26 cellular contexts compared by ENCODE assay signal in the genomic region with DNA sequence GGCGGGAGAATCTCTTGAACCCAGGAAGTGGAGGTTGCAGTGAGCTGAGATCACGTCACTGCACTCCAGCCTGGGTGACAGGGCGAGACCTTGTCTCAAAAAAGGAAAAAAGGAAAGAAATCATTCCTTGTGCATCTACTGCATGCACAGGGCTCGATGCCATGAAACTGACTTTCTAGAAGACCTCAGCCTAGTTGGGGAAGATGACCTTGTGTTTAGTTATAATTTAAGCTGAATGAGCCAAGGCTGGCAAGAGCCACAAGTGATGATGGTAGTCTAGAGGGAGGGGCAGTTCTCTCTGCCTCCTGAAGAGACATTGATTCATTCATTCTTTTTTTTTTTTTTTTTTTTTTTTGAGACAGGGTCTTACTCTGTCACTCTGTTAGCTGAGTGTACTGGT.
"Had no signal": no experiment of that assay in that cellular context is flagged by ENCODE, and none has a peak within 500 bp of the region (broad histone marks: within the 10 kb centered on the region; RNA-seq: fewer than 3 reads in every experiment).

No MANE protein-coding gene starts in this region.

- H3K9ac ChIP-seq: neural progenitor cell, parathyroid adenoma had no signal

- H3K4me3 ChIP-seq: cardiac muscle cell, colonic mucosa, heart right ventricle, lower lobe of right lung, neural progenitor cell, spleen, thoracic aorta, transverse colon had no signal

- H3K27ac Mint-ChIP-seq: neural progenitor cell; stimulated activated memory B cell treated with anti-CD40 and anti-IgM and Interleukin-4, amounts not matched to agents 10 μg/mL and 1 μg/mL and 100 μg/mL, for 72 hours; stimulated activated naive CD8-positive, alpha-beta T cell treated with anti-CD3 and anti-CD28 coated beads, Interleukin-15, Interleukin-2, amounts not matched to agents 100 ng/mL and 50 ng/mL, for 24 hours had no signal

- H3K27me3 Mint-ChIP-seq: stimulated activated naive CD8-positive, alpha-beta T cell treated with anti-CD3 and anti-CD28 coated beads, Interleukin-15, Interleukin-2, amounts not matched to agents 100 ng/mL and 50 ng/mL, for 24 hours had no signal

- H3K36me3 ChIP-seq: colonic mucosa, lower lobe of right lung, neural progenitor cell, thoracic aorta had no signal

- H3K27me3 ChIP-seq: cardiac muscle cell, colonic mucosa, heart right ventricle, neural progenitor cell, transverse colon had no signal

- ATAC-seq: foreskin keratinocyte; lower lobe of right lung; natural killer cell treated with Interleukin-12 subunit alpha and Interleukin-12 subunit beta and Interleukin-15 and Interleukin-18, amount 100 ng/mL, for 72 hours; stimulated activated memory B cell treated with anti-CD40 and anti-IgM and Interleukin-4, amounts not matched to agents 10 μg/mL and 1 μg/mL and 100 μg/mL, for 72 hours had no signal

- H3K4me1 ChIP-seq: colonic mucosa, foreskin keratinocyte, lower lobe of right lung, neural progenitor cell, parathyroid adenoma had no signal

- H2AFZ ChIP-seq: neural progenitor cell, parathyroid adenoma had no signal

- H3K4me2 ChIP-seq: neural progenitor cell had no signal

- H3K9me3 ChIP-seq: colonic mucosa, lower lobe of right lung, thoracic aorta, transverse colon had no signal

- H3K4me3 Mint-ChIP-seq: natural killer cell treated with Interleukin-12 subunit alpha and Interleukin-12 subunit beta and Interleukin-15 and Interleukin-18, amount 100 ng/mL, for 72 hours; neural progenitor cell; stimulated activated memory B cell treated with anti-CD40 and anti-IgM and Interleukin-4, amounts not matched to agents 10 μg/mL and 1 μg/mL and 100 μg/mL, for 72 hours; stimulated activated naive CD8-positive, alpha-beta T cell treated with anti-CD3 and anti-CD28 coated beads, Interleukin-15, Interleukin-2, amounts not matched to agents 100 ng/mL and 50 ng/mL, for 24 hours had no signal

- FAIRE-seq: endothelial cell of umbilical vein, islet of Langerhans had no signal

- H3K9me3 Mint-ChIP-seq: natural killer cell treated with Interleukin-12 subunit alpha and Interleukin-12 subunit beta and Interleukin-15 and Interleukin-18, amount 100 ng/mL, for 72 hours; stimulated activated memory B cell treated with anti-CD40 and anti-IgM and Interleukin-4, amounts not matched to agents 10 μg/mL and 1 μg/mL and 100 μg/mL, for 72 hours had no signal

- H3K27ac ChIP-seq: cardiac muscle cell, colonic mucosa, foreskin keratinocyte, lower lobe of right lung, neural progenitor cell, parathyroid adenoma, thoracic aorta, transverse colon had no signal

- DNase-seq: colonic mucosa; dermis blood vessel endothelial cell; erythroblast; foreskin keratinocyte; heart right ventricle; hypothalamus; kidney glomerular epithelial cell; lower lobe of right lung; mesenchymal stem cell; midbrain; nucleus accumbens; stimulated activated CD4-positive, alpha-beta T cell treated with anti-CD3 and anti-CD28 coated beads, Interleukin-15, amount 100 ng/mL, for 24 hours; stimulated activated CD4-positive, alpha-beta T cell treated with anti-CD3 and anti-CD28 coated beads, Interleukin-1b, Interleukin-23, amount 100 ng/mL, for 48 hours; stimulated activated CD4-positive, alpha-beta T cell treated with anti-CD3 and anti-CD28 coated beads, Interleukin-4, amount 100 ng/mL, for 24 hours; substantia nigra; transverse colon had no signal
